Comparison of ENCODE assay signal across 19 cellular contexts in genomic region chr12:101044512-101045074, GRCh38.
A peak's percentile ranks its signal among the peaks of the same experiment; 100 is the strongest.
DNase-seq lines count a peak whose midpoint lies in the region; ATAC-seq, FAIRE-seq and TF ChIP-seq lines count a peak whose summit lies in the region.
"Had no signal": no experiment of that assay in that cellular context is flagged by ENCODE, and none has a peak within 500 bp of the region (broad histone marks: within the 10 kb centered on the region; RNA-seq: fewer than 3 reads in every experiment).

No MANE protein-coding gene starts in this region.

- FAIRE-seq in astrocyte (lab: Jason Lieb, UNC) = no peak
- FAIRE-seq: D721Med had no signal

- H3K9ac ChIP-seq in IMR-90 (ENCODE audit: low read depth, low read length) (no peak overlapping the region), astrocyte (ENCODE audit: low read length) (peak overlapping the region; percentile 13), smooth muscle cell (ENCODE audit: low read depth) (no peak overlapping the region)
- H3K9ac ChIP-seq: BLaER1 had no signal

- H2BK120ac ChIP-seq in IMR-90 (ENCODE audit: low read depth, low read length) = no peak overlapping the region

- H2AFZ ChIP-seq in IMR-90 (replicated peaks; ENCODE audit: low read length, poor library complexity) = no peak overlapping the region
- no peak overlapping the region for H2AFZ ChIP-seq in astrocyte (ENCODE audit: low read depth, low read length)
- H2AFZ ChIP-seq in smooth muscle cell (ENCODE audit: low read depth) = no peak overlapping the region

- H3K23ac ChIP-seq in IMR-90 (ENCODE audit: low read depth, low read length) = no peak overlapping the region

- H3K79me1 ChIP-seq in IMR-90 (ENCODE audit: low read depth in 1 of 2, low read length in 2 of 2) = no peaks in the 10 kb centered on the region

- H3K27me3 ChIP-seq in IMR-90 (ENCODE audit: control insufficient read depth, insufficient read depth, low read length) (no peaks in the 10 kb centered on the region), astrocyte (ENCODE audit: insufficient read depth, low read length) (no peaks in the 10 kb centered on the region), smooth muscle cell (ENCODE audit: low read depth) (no peaks in the 10 kb centered on the region), aorta (ENCODE audit: control insufficient read depth in 1 of 2, insufficient read depth in 2 of 2, low read length in 1 of 2) (no peaks in the 10 kb centered on the region)
- H3K27me3 ChIP-seq: BLaER1, SJSA1 had no signal

- no peak for TF ChIP-seq POLR2A in IMR-90 (IDR thresholded peaks at IDR 0.05; ENCODE audit: low read depth, low read length)

- H3K27ac Mint-ChIP-seq in astrocyte (ENCODE audit: unreplicated experiment) = no peak overlapping the region
- H3K27ac Mint-ChIP-seq in activated naive CD8-positive, alpha-beta T cell treated with anti-CD3 and anti-CD28 coated beads, Interleukin-2, amount 50 U/mL, for 24 hours = no peak overlapping the region
- H3K27ac Mint-ChIP-seq: CD8-positive, alpha-beta memory T cell; H9 had no signal

- peaks cover 13% of the 10 kb centered on the region for H3K36me3 Mint-ChIP-seq in astrocyte (ENCODE audit: low read depth, unreplicated experiment)
- H3K36me3 Mint-ChIP-seq in activated naive CD8-positive, alpha-beta T cell treated with anti-CD3 and anti-CD28 coated beads, Interleukin-2, amount 50 U/mL, for 24 hours (ENCODE audit: low read depth) = no peaks in the 10 kb centered on the region
- H3K36me3 Mint-ChIP-seq: CD8-positive, alpha-beta memory T cell had no signal

- no peak for TF ChIP-seq RAD21 in IMR-90 (IDR thresholded peaks at IDR 0.05; ENCODE audit: low read length)

- dilution Hi-C loops in IMR-90 (cut with HindIII; ENCODE audit: low sequenced_read_pairs, unreplicated experiment) = no loop called here

- H2BK15ac ChIP-seq in IMR-90 (ENCODE audit: low read depth, low read length) = no peak overlapping the region

- no peak overlapping the region for H3K4me3 ChIP-seq in IMR-90 (ENCODE audit: insufficient read depth, low read depth, low read length)
- no peak overlapping the region for H3K4me3 ChIP-seq in astrocyte (ENCODE audit: insufficient read depth, low read depth, low read length)
- H3K4me3 ChIP-seq in fibroblast of villous mesenchyme (ENCODE audit: low read depth, low read length) = no peak overlapping the region
- no peak overlapping the region for H3K4me3 ChIP-seq in smooth muscle cell
- H3K4me3 ChIP-seq in aorta (ENCODE audit: low read length in 2 of 2) = no peak overlapping the region
- H3K4me3 ChIP-seq: BLaER1, SJSA1 had no signal

- H2AK5ac ChIP-seq in IMR-90 (ENCODE audit: low read depth, low read length) = no peak overlapping the region

- H3F3A ChIP-seq in smooth muscle cell (ENCODE audit: low read depth) = peaks cover 5% of the 10 kb centered on the region

- no peak overlapping the region for H2BK5ac ChIP-seq in IMR-90 (ENCODE audit: low read depth, low read length, poor library complexity, severe bottlenecking)

- in situ Hi-C loops in IMR-90 (cut with MboI; ENCODE audit: low sequenced_read_pairs) = no loop called here

- no peaks in the 10 kb centered on the region; the same call in 1 of the 2 replicates for H3K4me1 ChIP-seq in IMR-90 (ENCODE audit: control insufficient read depth, insufficient read depth, low read length)
- H3K4me1 ChIP-seq in astrocyte (ENCODE audit: insufficient read depth, low read length) = no peaks in the 10 kb centered on the region
- H3K4me1 ChIP-seq in smooth muscle cell (ENCODE audit: low read depth) = peaks cover 5% of the 10 kb centered on the region
- H3K4me1 ChIP-seq in aorta (ENCODE audit: control insufficient read depth in 1 of 2, insufficient read depth in 2 of 2, low read length in 2 of 2) = no peaks in the 10 kb centered on the region
- H3K4me1 ChIP-seq: BLaER1 had no signal

- no peak overlapping the region for H3K4me2 ChIP-seq in IMR-90 (ENCODE audit: low read depth, low read length)
- H3K4me2 ChIP-seq in astrocyte (ENCODE audit: low read length) = peak overlapping the region; percentile 15
- peak overlapping the region; percentile 27 for H3K4me2 ChIP-seq in smooth muscle cell
- H3K4me2 ChIP-seq: BLaER1 had no signal

- peaks cover 18% of the 10 kb centered on the region for H3K4me1 Mint-ChIP-seq in astrocyte (ENCODE audit: low read depth, unreplicated experiment)
- H3K4me1 Mint-ChIP-seq in activated naive CD8-positive, alpha-beta T cell treated with anti-CD3 and anti-CD28 coated beads, Interleukin-2, amount 50 U/mL, for 24 hours = no peaks in the 10 kb centered on the region
- H3K4me1 Mint-ChIP-seq: CD8-positive, alpha-beta memory T cell; H9 had no signal

- H3K9me3 Mint-ChIP-seq in astrocyte (ENCODE audit: unreplicated experiment) = peaks cover 3% of the 10 kb centered on the region
- no peaks in the 10 kb centered on the region for H3K9me3 Mint-ChIP-seq in activated naive CD8-positive, alpha-beta T cell treated with anti-CD3 and anti-CD28 coated beads, Interleukin-2, amount 50 U/mL, for 24 hours
- H3K9me3 Mint-ChIP-seq: H9 had no signal

- H3K27ac ChIP-seq in IMR-90 (ENCODE audit: insufficient read depth, low read length) (no peak overlapping the region), astrocyte (ENCODE audit: low read depth, low read length) (no peak overlapping the region), smooth muscle cell (ENCODE audit: low read depth) (peak overlapping the region; percentile 62), aorta (ENCODE audit: low read depth in 1 of 2, low read length in 2 of 2) (no peak overlapping the region)
- H3K27ac ChIP-seq: BLaER1 had no signal

- no peak overlapping the region for H4K5ac ChIP-seq in IMR-90 (ENCODE audit: low read depth, low read length)

- no peak overlapping the region for H3K4ac ChIP-seq in IMR-90 (ENCODE audit: low read depth, low read length)

- WGBS in IMR-90 (ENCODE audit: extremely low coverage in 2 of 2, insufficient read length in 1 of 2), 2 experiments = 100% methylated on average over 1 of the region's 2 CpGs; no CpG with 5 or more reads in 1 of the 2 experiments
- 63% methylated on average over 2 of the region's 2 CpGs for WGBS in smooth muscle cell (ENCODE audit: low lambda C conversion rate)
- WGBS in aorta, 2 donors = 50 to 61% methylated on average over 2 of the region's 2 CpGs

- BruUV-seq in IMR-90 (replicated peaks; lab: Mats Ljungman, UMichigan) = no TSS peak

- H3K36me3 ChIP-seq in IMR-90 (ENCODE audit: control insufficient read depth, insufficient read depth, low read length) = peaks cover 7% of the 10 kb centered on the region
- H3K36me3 ChIP-seq in astrocyte (ENCODE audit: insufficient read depth, low read length) = no peaks in the 10 kb centered on the region
- H3K36me3 ChIP-seq in smooth muscle cell (ENCODE audit: low read depth) = no peaks in the 10 kb centered on the region
- H3K36me3 ChIP-seq in aorta (ENCODE audit: control insufficient read depth in 1 of 2, insufficient read depth in 2 of 2, low read length in 1 of 2) = no peaks in the 10 kb centered on the region
- H3K36me3 ChIP-seq: BLaER1, SJSA1 had no signal

- H3K27me3 Mint-ChIP-seq in astrocyte (ENCODE audit: low read depth, unreplicated experiment) = no peaks in the 10 kb centered on the region
- no peaks in the 10 kb centered on the region for H3K27me3 Mint-ChIP-seq in activated naive CD8-positive, alpha-beta T cell treated with anti-CD3 and anti-CD28 coated beads, Interleukin-2, amount 50 U/mL, for 24 hours

- intact Hi-C loops in IMR-90 (cut with micrococcal nuclease) (no loop called here), aorta (cut with DNase I) (no loop called here)

- no peak overlapping the region for H3K14ac ChIP-seq in IMR-90 (replicated peaks; ENCODE audit: low read depth, low read length)

- ATAC-seq in IMR-90 (ENCODE audit: low read depth) (peak; percentile 29), aorta (ENCODE audit: low FRiP score) (no peak)
- ATAC-seq in activated naive CD8-positive, alpha-beta T cell treated with anti-CD3 and anti-CD28 coated beads, Interleukin-2, amount 50 U/mL, for 24 hours = no peak
- ATAC-seq: Panc1 had no signal

- H3K9me3 ChIP-seq in IMR-90 (ENCODE audit: control insufficient read depth, insufficient read depth, low read length) (no peaks in the 10 kb centered on the region), astrocyte (ENCODE audit: insufficient read depth, low read depth, low read length) (no peaks in the 10 kb centered on the region), smooth muscle cell (replicated peaks; ENCODE audit: low read depth) (no peaks in the 10 kb centered on the region), aorta (ENCODE audit: control insufficient read depth, low read length) (no peaks in the 10 kb centered on the region)
- H3K9me3 ChIP-seq: BLaER1, SJSA1 had no signal

- no peak overlapping the region for H2BK20ac ChIP-seq in IMR-90 (ENCODE audit: low read depth, low read length)

- POLR2A ChIA-PET in IMR-90 (lab: Charles Lee; ENCODE audit: unreplicated experiment) = no interaction called here

- no peak overlapping the region for H3K56ac ChIP-seq in IMR-90 (ENCODE audit: extremely low read depth, insufficient read depth, low read length)

- no peak overlapping the region for H4K8ac ChIP-seq in IMR-90 (ENCODE audit: low read depth in 2 of 2, low read length in 2 of 2)

- H2AK9ac ChIP-seq in IMR-90 (replicated peaks; ENCODE audit: low read depth, low read length, poor library complexity) = no peak overlapping the region

- peaks cover 4% of the 10 kb centered on the region; the same call in 1 of the 2 replicates for H3K9me1 ChIP-seq in IMR-90 (ENCODE audit: insufficient read depth, low read length)

- no peaks in the 10 kb centered on the region for H4K20me1 ChIP-seq in IMR-90 (ENCODE audit: insufficient read depth, low read length)
- no peaks in the 10 kb centered on the region for H4K20me1 ChIP-seq in astrocyte (ENCODE audit: insufficient read depth, low read length)
- H4K20me1 ChIP-seq in smooth muscle cell (ENCODE audit: low read depth) = no peaks in the 10 kb centered on the region
- H4K20me1 ChIP-seq: BLaER1 had no signal

- no peak for TF ChIP-seq CTCF in IMR-90 (conservative IDR thresholded peaks at IDR 0.05; ENCODE audit: low read depth, low read length)
- TF ChIP-seq CTCF in astrocyte (IDR thresholded peaks at IDR 0.05; ENCODE audit: insufficient read depth, low read depth, low read length) = no peak
- no peak for TF ChIP-seq CTCF in fibroblast of villous mesenchyme (IDR thresholded peaks at IDR 0.05; ENCODE audit: insufficient read depth, low read depth, low read length)
- TF ChIP-seq CTCF in smooth muscle cell (IDR thresholded peaks at IDR 0.05; ENCODE audit: borderline replicate concordance, insufficient read depth, poor library complexity, severe bottlenecking) = no peak

- no peak for DNase-seq in IMR-90
- no peak for DNase-seq in astrocyte (ENCODE audit: low read depth)
- peak; percentile 5 for DNase-seq in fibroblast of villous mesenchyme (ENCODE audit: low read depth)
- DNase-seq in smooth muscle cell (lab: John Stamatoyannopoulos, UW; ENCODE audit: unreplicated experiment) = no peak
- DNase-seq in activated naive CD8-positive, alpha-beta T cell treated with anti-CD3 and anti-CD28 coated beads, Interleukin-2, amount 50 U/mL, for 24 hours = no peak
- DNase-seq in GOT3 (lab: John Stamatoyannopoulos, UW) = no peak
- no peak for DNase-seq in aorta
- DNase-seq in NCI-H2029 (lab: John Stamatoyannopoulos, UW) = no peak
- DNase-seq: CD8-positive, alpha-beta memory T cell; H9; NCI-H1417 treated with DMSO at 0.1 percent for 48 hours; NCI-H1930; NCI-H2171; NCI-H446; NCI-H526 treated with DMSO at 0.1 percent for 48 hours had no signal

- H3K79me2 ChIP-seq in astrocyte (ENCODE audit: insufficient read depth, low read length) = no peaks in the 10 kb centered on the region
- H3K79me2 ChIP-seq in smooth muscle cell (ENCODE audit: low read depth) = no peaks in the 10 kb centered on the region

- H3K4me3 Mint-ChIP-seq in astrocyte (ENCODE audit: unreplicated experiment) = no peak overlapping the region
- no peak overlapping the region for H3K4me3 Mint-ChIP-seq in activated naive CD8-positive, alpha-beta T cell treated with anti-CD3 and anti-CD28 coated beads, Interleukin-2, amount 50 U/mL, for 24 hours
- H3K4me3 Mint-ChIP-seq: CD8-positive, alpha-beta memory T cell; H9 had no signal

- H4K91ac ChIP-seq in IMR-90 (ENCODE audit: insufficient read depth, low read depth, low read length) = no peak overlapping the region

- CTCF ChIA-PET in IMR-90 (lab: Yijun Ruan, JAX) = no interaction called here

- H3K18ac ChIP-seq in IMR-90 (ENCODE audit: low read depth, low read length) = no peak overlapping the region
